ENCODE assay signal across 16 cellular contexts in genomic region chr3:84738101-84738500, GRCh38.
"Had no signal": no experiment of that assay in that cellular context is flagged by ENCODE, and none has a peak within 500 bp of the region (broad histone marks: within the 10 kb centered on the region; RNA-seq: fewer than 3 reads in every experiment).

No MANE protein-coding gene starts in this region.

- H3K36me3 Mint-ChIP-seq: activated naive CD8-positive, alpha-beta T cell treated with anti-CD3 and anti-CD28 coated beads, Interleukin-2, amount 10 ng/mL, durations not matched to agents 7 days and 5 days; brain; natural killer cell treated with Interleukin-12 subunit alpha and Interleukin-12 subunit beta and Interleukin-15 and Interleukin-18, amount 100 ng/mL, for 72 hours; type B pancreatic cell had no signal

- H3K27ac Mint-ChIP-seq: activated naive CD8-positive, alpha-beta T cell treated with anti-CD3 and anti-CD28 coated beads, Interleukin-2, amount 10 ng/mL, durations not matched to agents 7 days and 5 days; natural killer cell treated with Interleukin-12 subunit alpha and Interleukin-12 subunit beta and Interleukin-15 and Interleukin-18, amount 100 ng/mL, for 72 hours; stimulated activated naive CD8-positive, alpha-beta T cell treated with anti-CD3 and anti-CD28 coated beads, Interleukin-15, Interleukin-2, amounts not matched to agents 100 ng/mL and 50 ng/mL, for 24 hours; type B pancreatic cell had no signal

- H3K27ac ChIP-seq: esophagus squamous epithelium, suprapubic skin had no signal

- H3K36me3 ChIP-seq: esophagus squamous epithelium, suprapubic skin had no signal

- DNase-seq: activated CD4-positive, CD25-positive, alpha-beta regulatory T cell treated with anti-CD3 and anti-CD28 coated beads, Interleukin-2, amount 50 U/mL, for 72 hours; activated naive CD4-positive, alpha-beta T cell; activated naive CD8-positive, alpha-beta T cell treated with anti-CD3 and anti-CD28 coated beads, Interleukin-2, amount 10 ng/mL, durations not matched to agents 7 days and 5 days; central memory CD4-positive, alpha-beta T cell; cortex of kidney; effector CD4-positive, alpha-beta T cell; esophagus squamous epithelium; hippocampal formation; mesendoderm; nucleus accumbens; small intestine had no signal

- H3K4me1 ChIP-seq: esophagus squamous epithelium, suprapubic skin had no signal

- H3K9me3 Mint-ChIP-seq: activated naive CD8-positive, alpha-beta T cell treated with anti-CD3 and anti-CD28 coated beads, Interleukin-2, amount 10 ng/mL, durations not matched to agents 7 days and 5 days; type B pancreatic cell had no signal

- H3K4me1 Mint-ChIP-seq: activated naive CD8-positive, alpha-beta T cell treated with anti-CD3 and anti-CD28 coated beads, Interleukin-2, amount 10 ng/mL, durations not matched to agents 7 days and 5 days; brain had no signal

- H3K4me3 Mint-ChIP-seq: activated naive CD8-positive, alpha-beta T cell treated with anti-CD3 and anti-CD28 coated beads, Interleukin-2, amount 10 ng/mL, durations not matched to agents 7 days and 5 days; natural killer cell treated with Interleukin-12 subunit alpha and Interleukin-12 subunit beta and Interleukin-15 and Interleukin-18, amount 100 ng/mL, for 72 hours; stimulated activated naive CD8-positive, alpha-beta T cell treated with anti-CD3 and anti-CD28 coated beads, Interleukin-15, Interleukin-2, amounts not matched to agents 100 ng/mL and 50 ng/mL, for 24 hours; type B pancreatic cell had no signal

- H3K27me3 Mint-ChIP-seq: activated naive CD8-positive, alpha-beta T cell treated with anti-CD3 and anti-CD28 coated beads, Interleukin-2, amount 10 ng/mL, durations not matched to agents 7 days and 5 days; brain; natural killer cell treated with Interleukin-12 subunit alpha and Interleukin-12 subunit beta and Interleukin-15 and Interleukin-18, amount 100 ng/mL, for 72 hours; stimulated activated naive CD8-positive, alpha-beta T cell treated with anti-CD3 and anti-CD28 coated beads, Interleukin-15, Interleukin-2, amounts not matched to agents 100 ng/mL and 50 ng/mL, for 24 hours; type B pancreatic cell had no signal

- ATAC-seq: natural killer cell treated with Interleukin-12 subunit alpha and Interleukin-12 subunit beta and Interleukin-15 and Interleukin-18, amount 100 ng/mL, for 72 hours had no signal

- H3K4me3 ChIP-seq: esophagus squamous epithelium, suprapubic skin had no signal

- H3K27me3 ChIP-seq: esophagus squamous epithelium, suprapubic skin had no signal

- H3K9me3 ChIP-seq: esophagus squamous epithelium, suprapubic skin had no signal
